6 cellular contexts compared by ENCODE assay signal in genomic region chr16:77844801-77845200, GRCh38. TPM values are rescaled to one million over a fixed set of nuclear protein-coding genes. Genes with fewer than 3 reads are reported as not detected.
"Had no signal": no experiment of that assay in that cellular context is flagged by ENCODE, and none has a peak within 500 bp of the region (broad histone marks: within the 10 kb centered on the region; RNA-seq: fewer than 3 reads in every experiment).

No MANE protein-coding gene starts in this region.

- H2AFZ ChIP-seq: GM23248 had no signal

- H3K4me3 ChIP-seq: GM23248 had no signal

- H3K27ac ChIP-seq: GM23248 had no signal

- DNase-seq: GM23248, GOT3, H7, HCEC 1CT, IMR-90 had no signal

- H3K9ac ChIP-seq: GM23248 had no signal

RNA-seq across cellular contexts. Expression of gene VAT1L, which starts 56.4 kb away (rescaled TPM):
- total RNA-seq: HT-29 had no signal
